Comparison of ENCODE assay signal across 16 cellular contexts in the genomic region with DNA sequence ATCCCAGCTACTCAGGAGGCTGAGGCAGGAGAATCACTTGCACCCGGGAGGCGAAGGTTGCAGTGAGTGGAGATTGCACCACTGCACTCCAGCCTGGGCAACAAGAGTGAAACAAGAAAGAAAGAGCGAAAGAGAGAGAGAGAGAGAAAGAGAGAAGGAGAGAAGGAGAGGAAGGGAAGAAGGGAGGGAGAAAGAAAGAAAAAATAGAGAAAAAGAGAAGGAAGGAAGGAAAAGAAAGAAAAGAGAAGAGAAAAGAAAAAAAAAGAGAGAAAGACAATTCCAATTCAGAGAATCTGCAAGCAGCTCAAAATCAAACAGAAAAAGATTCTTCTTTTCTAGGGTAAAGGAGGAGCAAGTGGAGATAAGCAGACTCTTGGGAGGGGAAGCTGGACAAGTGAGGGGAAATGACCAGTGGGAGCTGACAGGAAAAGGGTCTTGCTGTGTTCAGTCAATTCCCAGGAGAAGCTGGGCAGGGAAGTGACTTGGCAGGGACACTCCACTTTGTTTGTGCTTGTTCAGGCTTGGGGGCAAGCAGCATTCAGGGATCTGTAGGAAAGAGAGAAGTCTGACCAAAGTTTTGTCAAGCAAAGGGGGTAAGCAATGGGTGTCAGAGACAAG. TPM values are rescaled to one million over a fixed set of nuclear protein-coding genes. Genes with fewer than 3 reads are reported as not detected.
A peak's percentile ranks its signal among the peaks of the same experiment; 100 is the strongest.
DNase-seq lines count a peak whose midpoint lies in the region; ATAC-seq and TF ChIP-seq lines count a peak whose summit lies in the region.
"Had no signal": no experiment of that assay in that cellular context is flagged by ENCODE, and none has a peak within 500 bp of the region (broad histone marks: within the 10 kb centered on the region; RNA-seq: fewer than 3 reads in every experiment).

No MANE protein-coding gene starts in this region.

- H3K9me3 Mint-ChIP-seq in activated naive CD4-positive, alpha-beta T cell treated with anti-CD3 and anti-CD28 coated beads, Interleukin-2, amount 50 U/mL, for 24 hours, result no peaks in the 10 kb centered on the region
- H3K9me3 Mint-ChIP-seq: neural progenitor cell had no signal

- H3K4me3 Mint-ChIP-seq in activated naive CD4-positive, alpha-beta T cell treated with anti-CD3 and anti-CD28 coated beads, Interleukin-2, amount 50 U/mL, for 24 hours, result no peak overlapping the region

- peak overlapping the region; percentile 94 for H3K27ac ChIP-seq in RWPE1
- peak overlapping the region; percentile 0 to 91 (median 82) for H3K27ac ChIP-seq in esophagus squamous epithelium
- H3K27ac ChIP-seq in thymus (ENCODE audit: low read depth), result peak overlapping the region; percentile 55
- H3K27ac ChIP-seq: neural progenitor cell, WERI-Rb-1 had no signal

- WGBS in esophagus squamous epithelium, 2 donors, result 69 to 89% methylated on average over 3 of the region's 3 CpGs
- 98% methylated on average over 3 of the region's 3 CpGs for WGBS in thymus

- H3K27me3 Mint-ChIP-seq in activated naive CD4-positive, alpha-beta T cell treated with anti-CD3 and anti-CD28 coated beads, Interleukin-2, amount 50 U/mL, for 24 hours, result no peaks in the 10 kb centered on the region

- CTCF ChIA-PET in RWPE1 (lab: Yijun Ruan, JAX), result no interaction called here

- DNase-seq in activated naive CD4-positive, alpha-beta T cell (lab: John Stamatoyannopoulos, UW), result no peak
- DNase-seq in RWPE1 (ENCODE audit: low spot score), result no peak
- no peak for DNase-seq in esophagus squamous epithelium (lab: John Stamatoyannopoulos, UW)
- no peak for DNase-seq in GOT3 (lab: John Stamatoyannopoulos, UW)
- DNase-seq in NCI-H1417 (lab: John Stamatoyannopoulos, UW), result no peak
- DNase-seq: activated T-cell treated with anti-CD3 and anti-CD28 coated beads, Interleukin-2, amount 50 U/mL, for 48 hours; head of caudate nucleus; NCI-H2081 treated with DMSO at 0.1 percent for 48 hours; NCI-H82; WERI-Rb-1 had no signal

- no peaks in the 10 kb centered on the region for H3K36me3 Mint-ChIP-seq in activated naive CD4-positive, alpha-beta T cell treated with anti-CD3 and anti-CD28 coated beads, Interleukin-2, amount 50 U/mL, for 24 hours
- H3K36me3 Mint-ChIP-seq: neural progenitor cell had no signal

- TF ChIP-seq CTCF in RWPE1 (conservative IDR thresholded peaks at IDR 0.05; ENCODE audit: low read depth), result no peak
- TF ChIP-seq CTCF in esophagus squamous epithelium (IDR thresholded peaks at IDR 0.05), result no peak

- H3K4me1 ChIP-seq in esophagus squamous epithelium (peaks cover 32 to 79% (median 45%) of the 10 kb centered on the region in 3 donors), thymus (ENCODE audit: control insufficient read depth, insufficient read depth, low read length) (peaks cover 5% of the 10 kb centered on the region)
- H3K4me1 ChIP-seq: neural progenitor cell had no signal

- H3K9me3 ChIP-seq in esophagus squamous epithelium (no peaks in the 10 kb centered on the region), thymus (ENCODE audit: control insufficient read depth) (no peaks in the 10 kb centered on the region)
- H3K9me3 ChIP-seq: SJSA1, upper lobe of left lung had no signal

- H3K36me3 ChIP-seq in esophagus squamous epithelium, result no peaks in the 10 kb centered on the region
- no peaks in the 10 kb centered on the region for H3K36me3 ChIP-seq in thymus (ENCODE audit: control insufficient read depth, insufficient read depth)
- H3K36me3 ChIP-seq: neural progenitor cell, upper lobe of left lung, WERI-Rb-1 had no signal

- intact Hi-C loops in esophagus squamous epithelium (cut with DNase I), result no loop called here

- POLR2A ChIA-PET in RWPE1 (lab: Yijun Ruan, JAX; ENCODE audit: low non-redundant PET), result no interaction called here

- no peak for ATAC-seq in GM19452 (IDR thresholded peaks at IDR 0.05; ENCODE audit: unreplicated experiment)

- H3K4me3 ChIP-seq in esophagus squamous epithelium (no peak overlapping the region), thymus (ENCODE audit: low read length) (no peak overlapping the region)
- H3K4me3 ChIP-seq: neural progenitor cell, SJSA1, upper lobe of left lung had no signal

- peaks cover 40% of the 10 kb centered on the region for H3K4me1 Mint-ChIP-seq in activated naive CD4-positive, alpha-beta T cell treated with anti-CD3 and anti-CD28 coated beads, Interleukin-2, amount 50 U/mL, for 24 hours

- H3K27me3 ChIP-seq in esophagus squamous epithelium (no peaks in the 10 kb centered on the region), thymus (ENCODE audit: control insufficient read depth, insufficient read depth) (peaks cover 3% of the 10 kb centered on the region)
- H3K27me3 ChIP-seq: SJSA1, upper lobe of left lung had no signal

- H3K27ac Mint-ChIP-seq in activated naive CD4-positive, alpha-beta T cell treated with anti-CD3 and anti-CD28 coated beads, Interleukin-2, amount 50 U/mL, for 24 hours, result peak overlapping the region; percentile 14
- H3K27ac Mint-ChIP-seq: neural progenitor cell had no signal

- no peak for TF ChIP-seq POLR2A in esophagus squamous epithelium (IDR thresholded peaks at IDR 0.05)

RNA-seq across cellular contexts. Expression of gene CAPN2, which starts 3.6 kb away (rescaled TPM):
- 100 to 1,000 TPM; 145 to 234 (median 177) TPM for total RNA-seq in esophagus squamous epithelium
- 60.5 TPM for polyA plus RNA-seq in thymus

RNA-seq across cellular contexts. Expression of gene CAPN8, which starts 43.3 kb away (rescaled TPM):
- total RNA-seq in esophagus squamous epithelium, result 1 to 10 TPM in 1 of 4 donors, under 1 TPM in 2, not detected in 1; 0.26 to 1.1 (median 0.57) TPM
- polyA plus RNA-seq in thymus, result 2.6 TPM
- total RNA-seq: SJSA1 had no signal
